ENCODE assay signal across 21 cellular contexts in genomic region chr12:42648061-42648460, GRCh38.
"Had no signal": no experiment of that assay in that cellular context is flagged by ENCODE, and none has a peak within 500 bp of the region (broad histone marks: within the 10 kb centered on the region; RNA-seq: fewer than 3 reads in every experiment).

No MANE protein-coding gene starts in this region.

- H3K4me2 ChIP-seq: KMS-11 had no signal

- H3K4me3 ChIP-seq: K562, MG63, SJCRH30 had no signal

- H3K27me3 ChIP-seq: MG63, SJCRH30 had no signal

- H3K9me3 ChIP-seq: MG63, SJCRH30 had no signal

- H3K27ac ChIP-seq: HL-60, KMS-11, SJCRH30 had no signal

- H3K4me1 ChIP-seq: SJCRH30 had no signal

- H3K9ac ChIP-seq: KMS-11 had no signal

- H3K36me3 ChIP-seq: MG63, SJCRH30 had no signal

- DNase-seq: Kasumi-1, MG63, NCI-H1092, NCI-H1436, NCI-H187, NCI-H2029, NCI-H2081 treated with DMSO at 0.1 percent for 48 hours, NCI-H2171, NCI-H226, NCI-H446, NCI-H510A, NCI-H524 treated with DMSO at 0.1 percent for 48 hours, NCI-H69, NCI-H774, RPMI8226, SHP77 treated with DMSO at 0.1 percent for 48 hours, SJCRH30 had no signal

- ATAC-seq: K562, SK-N-SH treated with all-trans-retinoic acid at 6 μM for 48 hours had no signal
